ENCODE assay signal across 9 cellular contexts in the genomic region with DNA sequence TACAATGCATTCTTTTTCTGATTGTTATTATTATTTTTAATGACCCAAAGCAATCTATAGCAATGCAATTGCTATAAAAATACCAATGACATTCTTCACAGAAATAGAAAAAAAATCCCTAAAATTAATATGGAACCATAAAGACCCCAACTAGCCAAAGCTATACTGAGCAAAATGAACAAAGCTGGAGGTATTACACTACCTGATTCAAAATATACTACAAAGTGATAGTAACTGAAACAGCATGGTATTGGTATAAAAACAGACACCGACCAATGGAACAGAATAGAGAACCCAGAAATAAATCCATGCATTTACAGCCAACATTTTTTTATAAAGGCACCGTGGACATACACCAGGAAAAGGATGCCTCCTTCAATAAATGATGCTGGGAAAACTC.
DNase-seq lines count a peak whose midpoint lies in the region; ATAC-seq, FAIRE-seq and TF ChIP-seq lines count a peak whose summit lies in the region.
"Had no signal": no experiment of that assay in that cellular context is flagged by ENCODE, and none has a peak within 500 bp of the region (broad histone marks: within the 10 kb centered on the region; RNA-seq: fewer than 3 reads in every experiment).

No MANE protein-coding gene starts in this region.

- H3K4me3 ChIP-seq in mammary epithelial cell (replicated peaks in 1 of 3; ENCODE audit: insufficient read depth in 1 of 3, low read depth in 2 of 3, low read length in 3 of 3), result peak overlapping the region in 2 of 3 experiments; percentile 48 to 57
- no peak overlapping the region for H3K4me3 ChIP-seq in mucosa of rectum (ENCODE audit: low read length in 2 of 2)
- no peak overlapping the region for H3K4me3 ChIP-seq in tibial nerve
- no peak overlapping the region for H3K4me3 ChIP-seq in pancreas
- no peak overlapping the region for H3K4me3 ChIP-seq in Karpas-422 (ENCODE audit: low read length)

- in situ Hi-C loops in mammary epithelial cell (cut with MboI; ENCODE audit: low sequenced_read_pairs in 2 of 2), result loop anchor here in 1 of 2 donors (5.0 kb wide), 1 partner anchor 59 kb away; a partner anchor contains a TSS

- CTCF ChIA-PET in activated CD8-positive, alpha-beta T cell treated with anti-CD3 and anti-CD28 coated beads for 36 hours (lab: Charles Lee), result interaction anchor here (1.5 to 3.1 kb wide), 3 partner anchors 29 to 119 kb away, joined by 4 to 14 read pairs (median 9); no protein-coding TSS in a partner anchor
- CTCF ChIA-PET in activated CD8-positive, alpha-beta T cell treated with anti-CD3 and anti-CD28 coated beads, Interleukin-2, amount 10 ng/mL, durations not matched to agents 7 days and 5 days (lab: Charles Lee), result interaction anchor here (1.0 to 2.4 kb wide), 2 partner anchors 23 to 66 kb away, joined by 3 to 7 read pairs; no protein-coding TSS in a partner anchor
- CTCF ChIA-PET in mammary epithelial cell (lab: Charles Lee; ENCODE audit: low non-redundant PET), result no interaction called here

- H4K20me1 ChIP-seq in mammary epithelial cell (ENCODE audit: insufficient read depth, low read length) (no peaks in the 10 kb centered on the region), Karpas-422 (ENCODE audit: insufficient read depth, low read depth, low read length) (no peaks in the 10 kb centered on the region)

- no peak for DNase-seq in activated CD8-positive, alpha-beta T cell treated with anti-CD3 and anti-CD28 coated beads for 36 hours
- DNase-seq in activated CD8-positive, alpha-beta T cell treated with anti-CD3 and anti-CD28 coated beads, Interleukin-2, amount 10 ng/mL, durations not matched to agents 7 days and 5 days, result no peak
- no peak for DNase-seq in mammary epithelial cell
- no peak for DNase-seq in tibial nerve (ENCODE audit: low spot score in 2 of 2)
- no peak for DNase-seq in pancreas
- DNase-seq in Karpas-422, result no peak
- no peak for DNase-seq in OCI-M1 (lab: John Stamatoyannopoulos, UW)
- DNase-seq: NCI-H774 had no signal

- TF ChIP-seq POLR2A in tibial nerve (IDR thresholded peaks at IDR 0.05), result no peak

- no peak overlapping the region for H3K4me3 Mint-ChIP-seq in activated CD8-positive, alpha-beta T cell treated with anti-CD3 and anti-CD28 coated beads for 36 hours
- H3K4me3 Mint-ChIP-seq in activated CD8-positive, alpha-beta T cell treated with anti-CD3 and anti-CD28 coated beads, Interleukin-2, amount 10 ng/mL, durations not matched to agents 7 days and 5 days, result no peak overlapping the region

- H3K9me3 ChIP-seq in mammary epithelial cell (replicated peaks; ENCODE audit: insufficient read depth, low read length) (peaks cover 4% of the 10 kb centered on the region), mucosa of rectum (ENCODE audit: control insufficient read depth in 2 of 2, low read length in 2 of 2) (no peaks in the 10 kb centered on the region), tibial nerve (no peaks in the 10 kb centered on the region), pancreas (no peaks in the 10 kb centered on the region), Karpas-422 (ENCODE audit: low read length) (no peaks in the 10 kb centered on the region)

- 100% methylated on average over 2 of the region's 2 CpGs for WGBS in mammary epithelial cell (ENCODE audit: low coverage, missing lambda C conversion rate)
- 85 to 96% methylated on average over 2 of the region's 2 CpGs for WGBS in tibial nerve, 2 donors
- WGBS in pancreas, 2 donors, result 71 to 97% methylated on average over 2 of the region's 2 CpGs

- H3K9ac ChIP-seq in mammary epithelial cell (ENCODE audit: insufficient read depth, low read length), result peak overlapping the region; percentile 99
- no peak overlapping the region for H3K9ac ChIP-seq in mucosa of rectum (ENCODE audit: low read depth in 1 of 2, low read length in 2 of 2)
- H3K9ac ChIP-seq in Karpas-422 (ENCODE audit: low read length), result no peak overlapping the region

- no TSS peak for BruUV-seq in mammary epithelial cell (replicated peaks; lab: Mats Ljungman, UMichigan)

- no peaks in the 10 kb centered on the region for H3K9me2 ChIP-seq in Karpas-422 (replicated peaks; ENCODE audit: insufficient read depth, low read length)

- POLR2A ChIA-PET in activated CD8-positive, alpha-beta T cell treated with anti-CD3 and anti-CD28 coated beads for 36 hours (lab: Charles Lee), result interaction anchor here (1.7 to 6.7 kb wide), 5 partner anchors 12 to 120 kb away, joined by 6 to 110 read pairs (median 14); a partner anchor contains a TSS
- POLR2A ChIA-PET in activated CD8-positive, alpha-beta T cell treated with anti-CD3 and anti-CD28 coated beads, Interleukin-2, amount 10 ng/mL, durations not matched to agents 7 days and 5 days (lab: Charles Lee), result interaction anchor here (1.0 to 3.3 kb wide), 4 partner anchors 10 to 130 kb away, joined by 3 to 51 read pairs (median 6); a partner anchor contains a TSS

- intact Hi-C loops in activated CD8-positive, alpha-beta T cell treated with anti-CD3 and anti-CD28 coated beads for 36 hours (cut with micrococcal nuclease), result loop anchor here (2.0 kb wide), 1 partner anchor 58 kb away; no protein-coding TSS in a partner anchor
- intact Hi-C loops in mammary epithelial cell (cut with micrococcal nuclease) (no loop called here), pancreas (cut with DNase I) (loop anchor here in 1 of 3 donors (10.0 kb wide), 1 partner anchor 56 kb away; a partner anchor contains a TSS)

- H3K27me3 ChIP-seq in mammary epithelial cell (ENCODE audit: insufficient read depth, low read length), result no peaks in the 10 kb centered on the region
- H3K27me3 ChIP-seq in mucosa of rectum (ENCODE audit: control insufficient read depth in 2 of 2, insufficient read depth in 2 of 2, low read length in 2 of 2), result no peaks in the 10 kb centered on the region
- no peaks in the 10 kb centered on the region for H3K27me3 ChIP-seq in tibial nerve
- H3K27me3 ChIP-seq in pancreas, result no peaks in the 10 kb centered on the region
- H3K27me3 ChIP-seq in Karpas-422 (ENCODE audit: low read length), result no peaks in the 10 kb centered on the region

- H3K4me2 ChIP-seq in mammary epithelial cell (ENCODE audit: insufficient read depth, low read depth, low read length), result peak overlapping the region; percentile 96
- H3K4me2 ChIP-seq in Karpas-422 (ENCODE audit: low read depth, low read length, poor library complexity, severe bottlenecking), result no peak overlapping the region

- FAIRE-seq in pancreas (lab: Jason Lieb, UNC), result no peak

- peak overlapping the region; percentile 100 for H3K27ac ChIP-seq in mammary epithelial cell (ENCODE audit: insufficient read depth, low read depth, low read length)
- peak overlapping the region; percentile 79 to 86 for H3K27ac ChIP-seq in mucosa of rectum (ENCODE audit: low read depth in 2 of 2, low read length in 2 of 2)
- peak overlapping the region; percentile 76 to 99 (median 90) for H3K27ac ChIP-seq in tibial nerve
- H3K27ac ChIP-seq in pancreas, result peak overlapping the region in 1 of 4 donors; percentile 85
- no peak overlapping the region for H3K27ac ChIP-seq in Karpas-422 (ENCODE audit: low read length)

- H3K27me3 Mint-ChIP-seq in activated CD8-positive, alpha-beta T cell treated with anti-CD3 and anti-CD28 coated beads for 36 hours, result no peaks in the 10 kb centered on the region
- no peaks in the 10 kb centered on the region for H3K27me3 Mint-ChIP-seq in activated CD8-positive, alpha-beta T cell treated with anti-CD3 and anti-CD28 coated beads, Interleukin-2, amount 10 ng/mL, durations not matched to agents 7 days and 5 days (ENCODE audit: low read depth)

- dilution Hi-C loops in mammary epithelial cell (cut with HindIII; ENCODE audit: low sequenced_read_pairs), result no loop called here

- H2AFZ ChIP-seq in mammary epithelial cell (ENCODE audit: low read depth, low read length) (no peak overlapping the region), Karpas-422 (ENCODE audit: low read length) (no peak overlapping the region)

- peaks cover 32% of the 10 kb centered on the region for H3K4me1 Mint-ChIP-seq in activated CD8-positive, alpha-beta T cell treated with anti-CD3 and anti-CD28 coated beads for 36 hours (ENCODE audit: low read depth)
- peaks cover 31% of the 10 kb centered on the region for H3K4me1 Mint-ChIP-seq in activated CD8-positive, alpha-beta T cell treated with anti-CD3 and anti-CD28 coated beads, Interleukin-2, amount 10 ng/mL, durations not matched to agents 7 days and 5 days (ENCODE audit: low read depth)

- no peak for TF ChIP-seq CTCF in activated CD8-positive, alpha-beta T cell treated with anti-CD3 and anti-CD28 coated beads for 36 hours (IDR thresholded peaks at IDR 0.05)
- TF ChIP-seq CTCF in mammary epithelial cell (conservative IDR thresholded peaks at IDR 0.05 in 1 of 2, IDR thresholded peaks at IDR 0.05 in 1 of 2; ENCODE audit: extremely low read depth in 1 of 2, insufficient read depth in 1 of 2, low read depth in 1 of 2, low read length in 2 of 2) (no peak), tibial nerve (IDR thresholded peaks at IDR 0.05) (no peak), pancreas (IDR thresholded peaks at IDR 0.05) (no peak)

- peaks cover 6% of the 10 kb centered on the region for H3K9me3 Mint-ChIP-seq in activated CD8-positive, alpha-beta T cell treated with anti-CD3 and anti-CD28 coated beads for 36 hours
- peaks cover 2% of the 10 kb centered on the region for H3K9me3 Mint-ChIP-seq in activated CD8-positive, alpha-beta T cell treated with anti-CD3 and anti-CD28 coated beads, Interleukin-2, amount 10 ng/mL, durations not matched to agents 7 days and 5 days (ENCODE audit: insufficient read depth)

- H3K79me2 ChIP-seq in mammary epithelial cell (ENCODE audit: insufficient read depth, low read length), result no peaks in the 10 kb centered on the region
- no peaks in the 10 kb centered on the region for H3K79me2 ChIP-seq in Karpas-422 (ENCODE audit: low read length)

- no peaks in the 10 kb centered on the region for H3K36me3 ChIP-seq in mammary epithelial cell (ENCODE audit: insufficient read depth, low read length)
- no peaks in the 10 kb centered on the region for H3K36me3 ChIP-seq in mucosa of rectum (ENCODE audit: control insufficient read depth in 2 of 2, insufficient read depth in 2 of 2, low read length in 2 of 2)
- no peaks in the 10 kb centered on the region for H3K36me3 ChIP-seq in tibial nerve
- no peaks in the 10 kb centered on the region for H3K36me3 ChIP-seq in pancreas
- H3K36me3 ChIP-seq in Karpas-422 (ENCODE audit: insufficient read depth, low read length), result no peaks in the 10 kb centered on the region

- no peak for TF ChIP-seq EP300 in tibial nerve (IDR thresholded peaks at IDR 0.05)

- H3K36me3 Mint-ChIP-seq in activated CD8-positive, alpha-beta T cell treated with anti-CD3 and anti-CD28 coated beads for 36 hours (ENCODE audit: low read depth), result peaks cover 2% of the 10 kb centered on the region
- peaks cover 6% of the 10 kb centered on the region for H3K36me3 Mint-ChIP-seq in activated CD8-positive, alpha-beta T cell treated with anti-CD3 and anti-CD28 coated beads, Interleukin-2, amount 10 ng/mL, durations not matched to agents 7 days and 5 days (ENCODE audit: low read depth)

- ATAC-seq in activated CD8-positive, alpha-beta T cell treated with anti-CD3 and anti-CD28 coated beads for 36 hours, result no peak
- ATAC-seq in activated CD8-positive, alpha-beta T cell treated with anti-CD3 and anti-CD28 coated beads, Interleukin-2, amount 10 ng/mL, durations not matched to agents 7 days and 5 days, result no peak
- no peak for ATAC-seq in pancreas

- H3K27ac Mint-ChIP-seq in activated CD8-positive, alpha-beta T cell treated with anti-CD3 and anti-CD28 coated beads for 36 hours, result peak overlapping the region; percentile 99
- no peak overlapping the region for H3K27ac Mint-ChIP-seq in activated CD8-positive, alpha-beta T cell treated with anti-CD3 and anti-CD28 coated beads, Interleukin-2, amount 10 ng/mL, durations not matched to agents 7 days and 5 days

- H3K4me1 ChIP-seq in mammary epithelial cell (ENCODE audit: insufficient read depth, low read length), result peaks cover 38% of the 10 kb centered on the region
- H3K4me1 ChIP-seq in mucosa of rectum (ENCODE audit: control insufficient read depth in 2 of 2, insufficient read depth in 2 of 2, low read length in 2 of 2), result peaks cover 14 to 22% of the 10 kb centered on the region in 2 donors
- H3K4me1 ChIP-seq in tibial nerve, result peaks cover 3 to 51% (median 21%) of the 10 kb centered on the region in 4 donors
- peaks cover 7 to 10% (median 9%) of the 10 kb centered on the region in 3 donors for H3K4me1 ChIP-seq in pancreas
- peaks cover 14% of the 10 kb centered on the region for H3K4me1 ChIP-seq in Karpas-422 (ENCODE audit: low read length)

Comparison
In these comparisons a context has a peak if more than half of its experiments do, and no peak if none do; other contexts are left out.
1. H3K4me3 ChIP-seq: peak in mammary epithelial cell (2 of 3); none in mucosa of rectum (0 of 2), tibial nerve (0 of 4), pancreas (0 of 4) and Karpas-422 (single experiment).